In the genomic region with DNA sequence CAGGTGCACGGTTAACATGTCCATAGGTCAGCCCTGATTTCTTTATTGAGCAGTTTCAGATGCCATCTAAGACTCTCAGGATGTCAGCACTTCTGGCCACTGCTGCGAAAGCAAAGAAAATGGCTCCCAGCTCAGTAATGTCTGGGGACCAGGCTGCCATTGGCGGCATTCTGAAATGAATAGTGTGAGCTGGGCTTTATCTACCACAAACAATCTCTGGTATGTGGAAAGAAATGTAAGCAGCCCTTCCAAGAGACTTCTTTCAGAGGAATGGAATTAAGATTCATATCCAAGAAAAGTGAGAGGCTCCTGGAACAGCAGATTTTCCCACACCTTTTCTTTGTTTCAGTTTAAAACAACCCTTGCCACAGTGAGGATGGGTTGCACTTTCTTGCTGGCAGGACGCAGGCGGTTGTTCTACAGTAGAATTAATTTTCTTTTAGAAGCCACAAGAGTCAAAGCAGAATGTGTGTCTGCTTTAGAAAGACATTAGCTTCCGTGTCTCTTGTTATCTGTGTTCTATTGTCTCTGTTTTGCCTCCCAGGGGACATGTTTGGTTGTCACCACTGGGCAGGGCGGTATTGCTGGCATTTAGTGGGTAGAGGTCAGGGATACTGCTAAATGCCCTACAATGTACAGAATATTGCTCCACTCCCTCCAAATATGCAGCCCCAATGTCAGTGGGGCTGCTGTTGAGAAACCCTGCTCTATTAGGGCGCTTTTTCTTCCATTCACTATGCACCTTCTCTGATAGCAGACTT, we compare ENCODE assay signal across 13 cellular contexts.
A peak's percentile ranks its signal among the peaks of the same experiment; 100 is the strongest.
DNase-seq lines count a peak whose midpoint lies in the region; ATAC-seq and TF ChIP-seq lines count a peak whose summit lies in the region.
"Had no signal": no experiment of that assay in that cellular context is flagged by ENCODE, and none has a peak within 500 bp of the region (broad histone marks: within the 10 kb centered on the region; RNA-seq: fewer than 3 reads in every experiment).

No MANE protein-coding gene starts in this region.

- H3K4me3 ChIP-seq in parathyroid adenoma (ENCODE audit: low read depth, low read length) (no peak overlapping the region), upper lobe of right lung (no peak overlapping the region)
- H3K4me3 ChIP-seq: neural progenitor cell, Peyer's patch had no signal

- TF ChIP-seq CTCF in parathyroid adenoma (IDR thresholded peaks at IDR 0.05) (no peak), upper lobe of right lung (IDR thresholded peaks at IDR 0.05) (no peak)

- H3K27ac ChIP-seq in parathyroid adenoma (no peak overlapping the region), upper lobe of right lung (no peak overlapping the region)
- H3K27ac ChIP-seq: neural progenitor cell, Peyer's patch had no signal

- DNase-seq in EL (peak; percentile 81), RPMI8226 (peak; percentile 4), fibroblast of the conjunctiva (ENCODE audit: low read depth) (peak; percentile 16), upper lobe of right lung (no peak), NCI-H345 (lab: John Stamatoyannopoulos, UW) (no peak), T-helper 1 cell (no peak)
- DNase-seq: DMS 273 treated with DMSO at 0.1 percent for 48 hours; NCI-H1930; Peyer's patch; stimulated activated naive B cell treated with anti-CD40 and anti-IgM and Interleukin-4, amounts not matched to agents 10 μg/mL and 1 μg/mL and 100 μg/mL, for 72 hours had no signal

- H3K9me3 ChIP-seq in parathyroid adenoma (ENCODE audit: control insufficient read depth, low read length) (no peaks in the 10 kb centered on the region), upper lobe of right lung (no peaks in the 10 kb centered on the region)
- H3K9me3 ChIP-seq: Peyer's patch had no signal

- no peaks in the 10 kb centered on the region for H3K27me3 ChIP-seq in parathyroid adenoma (ENCODE audit: control insufficient read depth, insufficient read depth, low read length)
- no peaks in the 10 kb centered on the region for H3K27me3 ChIP-seq in upper lobe of right lung
- H3K27me3 ChIP-seq: neural progenitor cell, Peyer's patch had no signal

- H3K36me3 ChIP-seq in parathyroid adenoma (ENCODE audit: control insufficient read depth, insufficient read depth, low read length) (no peaks in the 10 kb centered on the region), upper lobe of right lung (no peaks in the 10 kb centered on the region)
- H3K36me3 ChIP-seq: neural progenitor cell, Peyer's patch had no signal

- no peak overlapping the region for H3K9ac ChIP-seq in parathyroid adenoma
- H3K9ac ChIP-seq: neural progenitor cell had no signal

- peak overlapping the region; percentile 25 for H2AFZ ChIP-seq in parathyroid adenoma
- H2AFZ ChIP-seq: neural progenitor cell had no signal

- H3K79me2 ChIP-seq in parathyroid adenoma: no peaks in the 10 kb centered on the region

- H3K4me2 ChIP-seq in parathyroid adenoma (ENCODE audit: low read length): no peak overlapping the region
- H3K4me2 ChIP-seq: neural progenitor cell had no signal

- ATAC-seq in upper lobe of right lung: no peak
- ATAC-seq in HG03354 (IDR thresholded peaks at IDR 0.05; ENCODE audit: poor library complexity, severe bottlenecking, unreplicated experiment): no peak
- ATAC-seq: stimulated activated naive B cell treated with anti-CD40 and anti-IgM and Interleukin-4, amounts not matched to agents 10 μg/mL and 1 μg/mL and 100 μg/mL, for 72 hours had no signal

- H3K4me1 ChIP-seq in parathyroid adenoma (no peaks in the 10 kb centered on the region), upper lobe of right lung (no peaks in the 10 kb centered on the region)
- H3K4me1 ChIP-seq: Peyer's patch had no signal

- intact Hi-C loops in upper lobe of right lung (cut with DNase I): no loop called here

Comparison
In these comparisons a context has a peak if more than half of its experiments do, and no peak if none do; other contexts are left out.
1. DNase-seq: peak in EL (single experiment), RPMI8226 (single experiment) and fibroblast of the conjunctiva (single experiment); none in upper lobe of right lung (single experiment), NCI-H345 (single experiment) and T-helper 1 cell (0 of 5).